Comparison of ENCODE assay signal across 15 cellular contexts in the genomic region with DNA sequence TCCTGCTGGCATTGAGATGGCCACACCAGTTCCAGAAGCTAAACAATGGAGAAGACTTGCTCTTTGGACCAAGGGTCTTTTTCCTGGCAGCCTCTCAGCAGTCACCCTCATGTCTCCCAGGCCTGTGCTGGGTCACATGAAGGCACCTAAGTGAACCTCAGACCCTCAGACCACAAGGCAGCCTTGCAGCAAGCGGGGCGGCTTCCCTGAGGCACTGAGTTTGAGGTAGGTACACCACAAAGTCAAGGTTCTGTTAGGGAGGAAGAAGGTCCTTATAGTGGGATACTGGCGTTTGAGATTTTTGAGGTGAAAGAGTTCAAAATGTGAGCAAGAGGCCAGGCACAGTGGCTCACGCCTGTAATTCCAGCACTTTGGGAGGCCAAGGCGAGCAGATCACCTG. TPM values are rescaled to one million over a fixed set of nuclear protein-coding genes. Genes with fewer than 3 reads are reported as not detected.
DNase-seq lines count a peak whose midpoint lies in the region; ATAC-seq and TF ChIP-seq lines count a peak whose summit lies in the region.
"Had no signal": no experiment of that assay in that cellular context is flagged by ENCODE, and none has a peak within 500 bp of the region (broad histone marks: within the 10 kb centered on the region; RNA-seq: fewer than 3 reads in every experiment).

No MANE protein-coding gene starts in this region.

- H3K9me3 ChIP-seq in BLaER1 (no peaks in the 10 kb centered on the region), spleen (no peaks in the 10 kb centered on the region), hepatocyte (ENCODE audit: low read depth) (no peaks in the 10 kb centered on the region)
- no peaks in the 10 kb centered on the region for H3K9me3 ChIP-seq in BLaER1 treated with 17β-estradiol and CSF1 and Interleukin-3, amounts not matched to agents 10 nM and 100 nM (replicated peaks in 1 of 11)
- H3K9me3 ChIP-seq: HAP-1 had no signal

- no peaks in the 10 kb centered on the region for H3K36me3 ChIP-seq in BLaER1
- no peaks in the 10 kb centered on the region for H3K36me3 ChIP-seq in BLaER1 treated with 17β-estradiol and CSF1 and Interleukin-3, amounts not matched to agents 10 nM and 100 nM
- H3K36me3 ChIP-seq in spleen, result no peaks in the 10 kb centered on the region
- no peaks in the 10 kb centered on the region for H3K36me3 ChIP-seq in hepatocyte (replicated peaks; ENCODE audit: insufficient read depth, low read depth)
- H3K36me3 ChIP-seq: HAP-1 had no signal

- no peaks in the 10 kb centered on the region for H3K79me2 ChIP-seq in hepatocyte

- peak overlapping the region; percentile 86 for H3K27ac Mint-ChIP-seq in nephron progenitor cell
- H3K27ac Mint-ChIP-seq in natural killer cell treated with Interleukin-12 subunit alpha and Interleukin-12 subunit beta and Interleukin-15 and Interleukin-18, amount 100 ng/mL, for 72 hours, result no peak overlapping the region
- H3K27ac Mint-ChIP-seq: CD14-positive monocyte; CD4-positive, alpha-beta T cell; HFFc6 had no signal

- H3K4me2 ChIP-seq in BLaER1, result peak overlapping the region; percentile 76
- peak overlapping the region in 9 of 11 experiments; percentile 59 to 78 (median 65); a peak in 16 of 22 replicates for H3K4me2 ChIP-seq in BLaER1 treated with 17β-estradiol and CSF1 and Interleukin-3, amounts not matched to agents 10 nM and 100 nM
- no peak overlapping the region for H3K4me2 ChIP-seq in hepatocyte

- H3K4me3 Mint-ChIP-seq in nephron progenitor cell, result no peak overlapping the region
- no peak overlapping the region for H3K4me3 Mint-ChIP-seq in natural killer cell treated with Interleukin-12 subunit alpha and Interleukin-12 subunit beta and Interleukin-15 and Interleukin-18, amount 100 ng/mL, for 72 hours
- H3K4me3 Mint-ChIP-seq: CD14-positive monocyte; CD4-positive, alpha-beta T cell; CD8-positive, alpha-beta memory T cell; HFFc6 had no signal

- intact Hi-C loops in spleen (cut with DNase I; ENCODE audit: low total_unique reads), result no loop called here

- H3K27me3 Mint-ChIP-seq in nephron progenitor cell (ENCODE audit: low read depth, poor library complexity), result peaks cover 38% of the 10 kb centered on the region
- H3K27me3 Mint-ChIP-seq in natural killer cell treated with Interleukin-12 subunit alpha and Interleukin-12 subunit beta and Interleukin-15 and Interleukin-18, amount 100 ng/mL, for 72 hours, result peaks cover 31 to 50% of the 10 kb centered on the region in 2 donors

- no peak overlapping the region for H2AFZ ChIP-seq in hepatocyte

- H3K4me1 ChIP-seq in BLaER1 (peaks cover 38% of the 10 kb centered on the region), spleen (no peaks in the 10 kb centered on the region), hepatocyte (ENCODE audit: insufficient read depth) (no peaks in the 10 kb centered on the region)
- H3K4me1 ChIP-seq in BLaER1 treated with 17β-estradiol and CSF1 and Interleukin-3, amounts not matched to agents 10 nM and 100 nM, result peaks cover 32 to 47% (median 39%) of the 10 kb centered on the region in 10 experiments
- H3K4me1 ChIP-seq: HAP-1 had no signal

- TF ChIP-seq CTCF in nephron progenitor cell (IDR thresholded peaks at IDR 0.05), result no peak
- no peak for TF ChIP-seq CTCF in spleen (IDR thresholded peaks at IDR 0.05 in 8 of 11, conservative IDR thresholded peaks at IDR 0.05 in 3 of 11)
- no peak for TF ChIP-seq CTCF in hepatocyte (IDR thresholded peaks at IDR 0.05; ENCODE audit: poor library complexity)

- no peaks in the 10 kb centered on the region for H3K27me3 ChIP-seq in BLaER1
- H3K27me3 ChIP-seq in BLaER1 treated with 17β-estradiol and CSF1 and Interleukin-3, amounts not matched to agents 10 nM and 100 nM, result no peaks in the 10 kb centered on the region
- H3K27me3 ChIP-seq in spleen (replicated peaks in 1 of 7), result peaks cover 0 to 64% (median 0%) of the 10 kb centered on the region in 7 donors
- H3K27me3 ChIP-seq in hepatocyte, result no peaks in the 10 kb centered on the region

- ATAC-seq in natural killer cell treated with Interleukin-12 subunit alpha and Interleukin-12 subunit beta and Interleukin-15 and Interleukin-18, amount 100 ng/mL, for 72 hours, result no peak

- H3K4me3 ChIP-seq in BLaER1 (no peak overlapping the region), spleen (no peak overlapping the region), hepatocyte (no peak overlapping the region)
- H3K4me3 ChIP-seq in BLaER1 treated with 17β-estradiol and CSF1 and Interleukin-3, amounts not matched to agents 10 nM and 100 nM, result no peak overlapping the region
- H3K4me3 ChIP-seq: HAP-1 had no signal

- TF ChIP-seq POLR2A in spleen (IDR thresholded peaks at IDR 0.05), result no peak

- H3K9me3 Mint-ChIP-seq in nephron progenitor cell, result no peaks in the 10 kb centered on the region
- no peaks in the 10 kb centered on the region for H3K9me3 Mint-ChIP-seq in natural killer cell treated with Interleukin-12 subunit alpha and Interleukin-12 subunit beta and Interleukin-15 and Interleukin-18, amount 100 ng/mL, for 72 hours
- H3K9me3 Mint-ChIP-seq: CD14-positive monocyte; CD4-positive, alpha-beta T cell; CD8-positive, alpha-beta memory T cell; HFFc6 had no signal

- 78 to 95% (median 89%) methylated on average over 5 of the region's 5 CpGs for WGBS in spleen, 5 donors
- 99% methylated on average over 5 of the region's 5 CpGs for WGBS in hepatocyte (ENCODE audit: low lambda C conversion rate, missing lambda C conversion rate)

- DNase-seq in nephron progenitor cell (no peak), spleen (peak; percentile 18), hepatocyte (ENCODE audit: low spot score) (no peak)
- DNase-seq in natural killer cell treated with Interleukin-12 subunit alpha and Interleukin-12 subunit beta and Interleukin-15 and Interleukin-18, amount 100 ng/mL, for 72 hours (ENCODE audit: low spot score), result no peak
- DNase-seq: CD4-positive, alpha-beta T cell; CD8-positive, alpha-beta memory T cell; DMS53; DMS79 treated with DMSO at 0.1 percent for 48 hours; GF-D8; GOT3; HFFc6 had no signal

- 0 out of 2 replicates have a peak overlapping the region, but pooled peaks have one; percentile 4 for H3K27ac ChIP-seq in BLaER1
- H3K27ac ChIP-seq in BLaER1 treated with 17β-estradiol and CSF1 and Interleukin-3, amounts not matched to agents 10 nM and 100 nM, result no peak overlapping the region; a peak in 1 of 22 replicates
- no peak overlapping the region for H3K27ac ChIP-seq in spleen
- no peak overlapping the region for H3K27ac ChIP-seq in hepatocyte

- no peaks in the 10 kb centered on the region for H3K36me3 Mint-ChIP-seq in nephron progenitor cell (ENCODE audit: low read depth)
- no peaks in the 10 kb centered on the region for H3K36me3 Mint-ChIP-seq in natural killer cell treated with Interleukin-12 subunit alpha and Interleukin-12 subunit beta and Interleukin-15 and Interleukin-18, amount 100 ng/mL, for 72 hours
- H3K36me3 Mint-ChIP-seq: CD14-positive monocyte; CD8-positive, alpha-beta memory T cell had no signal

- no peaks in the 10 kb centered on the region for H3K9me2 ChIP-seq in hepatocyte (replicated peaks; ENCODE audit: insufficient read depth)

- no peak overlapping the region for H3K9ac ChIP-seq in BLaER1
- H3K9ac ChIP-seq in BLaER1 treated with 17β-estradiol and CSF1 and Interleukin-3, amounts not matched to agents 10 nM and 100 nM, result no peak overlapping the region

- H3K4me1 Mint-ChIP-seq in nephron progenitor cell, result peaks cover 16% of the 10 kb centered on the region
- peaks cover 0 to 2% of the 10 kb centered on the region in 2 donors for H3K4me1 Mint-ChIP-seq in natural killer cell treated with Interleukin-12 subunit alpha and Interleukin-12 subunit beta and Interleukin-15 and Interleukin-18, amount 100 ng/mL, for 72 hours (ENCODE audit: low read depth in 2 of 2)
- H3K4me1 Mint-ChIP-seq: CD8-positive, alpha-beta memory T cell had no signal

- H4K20me1 ChIP-seq in BLaER1 (no peaks in the 10 kb centered on the region), hepatocyte (ENCODE audit: insufficient read depth, poor library complexity, severe bottlenecking) (no peaks in the 10 kb centered on the region)
- H4K20me1 ChIP-seq in BLaER1 treated with 17β-estradiol and CSF1 and Interleukin-3, amounts not matched to agents 10 nM and 100 nM, result no peaks in the 10 kb centered on the region; a peak in 1 of 22 replicates

RNA-seq across cellular contexts. Expression of a gene that starts 8.5 kb away (rescaled TPM):
- total RNA-seq in spleen, result 1 to 10 TPM; 2.4 to 5.1 (median 3.5) TPM
- 1 to 10 TPM in 2 of 3 donors, under 1 TPM in 1; 0.93 to 2.0 (median 1.1) TPM for polyA plus RNA-seq in spleen
- total RNA-seq in hepatocyte, result 0.90 and 2.5 TPM in 2 replicates
- polyA plus RNA-seq in hepatocyte, result 0.36 and 0.38 TPM in 2 replicates
- total RNA-seq in natural killer cell treated with Interleukin-12 subunit alpha and Interleukin-12 subunit beta and Interleukin-15 and Interleukin-18, amount 100 ng/mL, for 72 hours, result 1 to 10 TPM in 1 of 2 donors, under 1 TPM in 1; 0.78 to 3.2 TPM
- polyA plus RNA-seq: CD14-positive monocyte; CD8-positive, alpha-beta memory T cell had no signal

RNA-seq across cellular contexts. Expression of a gene that starts 22.2 kb away (rescaled TPM):
- total RNA-seq in spleen (10 to 100 TPM; 28.5 to 42.4 (median 35.8) TPM), hepatocyte (60.2 and 60.8 TPM in 2 replicates)
- polyA plus RNA-seq in spleen (10 to 100 TPM; 16.0 to 22.2 (median 17.3) TPM), hepatocyte (43.0 and 44.1 TPM in 2 replicates)
- total RNA-seq in natural killer cell treated with Interleukin-12 subunit alpha and Interleukin-12 subunit beta and Interleukin-15 and Interleukin-18, amount 100 ng/mL, for 72 hours, result 10 to 100 TPM; 45.1 to 74.1 TPM
